Comparison of ENCODE assay signal across 8 cellular contexts in genomic region chr19:41883821-41884733, GRCh38. TPM values are rescaled to one million over a fixed set of nuclear protein-coding genes. Genes with fewer than 3 reads are reported as not detected.
A peak's percentile ranks its signal among the peaks of the same experiment; 100 is the strongest.
DNase-seq lines count a peak whose midpoint lies in the region; ATAC-seq and TF ChIP-seq lines count a peak whose summit lies in the region.

No MANE protein-coding gene starts in this region.

- DNase-seq in AML-193 (lab: John Stamatoyannopoulos, UW) (peak; percentile 87 to 91), NCI-H446 (lab: John Stamatoyannopoulos, UW) (peak; percentile 94 to 99), chondrocyte (ENCODE audit: low spot score) (peak; percentile 98), kidney glomerular epithelial cell (lab: John Stamatoyannopoulos, UW) (peak; percentile 93)
- peak; percentile 80 for DNase-seq in activated CD4-positive, alpha-beta T cell treated with anti-CD3 and anti-CD28 coated beads for 1 hour
- DNase-seq in stimulated activated CD4-positive, alpha-beta T cell treated with anti-CD3 and anti-CD28 coated beads, Interleukin-15, amount 100 ng/mL, for 48 hours (ENCODE audit: low read depth in 2 of 2), result peak; percentile 89

- peaks cover 33% of the 10 kb centered on the region for H3K4me1 Mint-ChIP-seq in chondrocyte (ENCODE audit: low read depth)

- H3K36me3 Mint-ChIP-seq in chondrocyte (ENCODE audit: low read depth), result peaks cover 4% of the 10 kb centered on the region

- no peaks in the 10 kb centered on the region for H3K9me3 Mint-ChIP-seq in chondrocyte (ENCODE audit: low read depth)

- H3K4me3 Mint-ChIP-seq in chondrocyte (ENCODE audit: unreplicated experiment), result peak overlapping the region; percentile 95

- H3K27ac Mint-ChIP-seq in chondrocyte (ENCODE audit: unreplicated experiment), result peak overlapping the region; percentile 94

- ATAC-seq in GM19035 (IDR thresholded peaks at IDR 0.05; ENCODE audit: unreplicated experiment) (peak; percentile 71), HG03342 (IDR thresholded peaks at IDR 0.05; ENCODE audit: unreplicated experiment) (peak; percentile 69)

- H3K27me3 Mint-ChIP-seq in chondrocyte (ENCODE audit: low read depth), result no peaks in the 10 kb centered on the region

- TF ChIP-seq CTCF in chondrocyte (IDR thresholded peaks at IDR 0.05), result peak; percentile 44

RNA-seq across cellular contexts. Expression of gene ARHGEF1, which starts 1.1 kb away (rescaled TPM):
- 70.5 to 105 TPM (median 73.2 TPM) in 3 replicates for total RNA-seq in chondrocyte

RNA-seq across cellular contexts. Expression of gene CD79A, which starts 7.0 kb away (rescaled TPM):
- total RNA-seq in chondrocyte, result 0.36 TPM in 1 of 3 replicates, not detected in the others

RNA-seq across cellular contexts. Expression of gene RPS19, which starts 24.0 kb away (rescaled TPM):
- 1,424 to 1,797 TPM (median 1,457 TPM) in 3 replicates for total RNA-seq in chondrocyte

RNA-seq across cellular contexts. Expression of gene DMRTC2, which starts 39.2 kb away (rescaled TPM):
- total RNA-seq in chondrocyte, result not detected in 3 replicates

RNA-seq across cellular contexts. Expression of gene LYPD4, which starts 39.6 kb away (rescaled TPM):
- not detected in 3 replicates for total RNA-seq in chondrocyte

Comparison
In these comparisons a context has a peak if more than half of its experiments do, and no peak if none do; other contexts are left out.
1. Peak in every context shown above with its lines: DNase-seq and ATAC-seq.